1 cellular context compared by ENCODE assay signal in genomic region chr4:74094227-74094626, GRCh38.
A peak's percentile ranks its signal among the peaks of the same experiment; 100 is the strongest.
TF ChIP-seq lines count a peak whose summit lies in the region.

No MANE protein-coding gene starts in this region.

TF ChIP-seq in K562, 482 proteins besides CTCF, POLR2A, EP300 and RAD21 (continued from another document):
- 0 out of 2 replicates have a peak, but pooled peaks have one; percentile 19 for TF ChIP-seq SMAD3 (CRISPR knock-in tag; conservative IDR thresholded peaks at IDR 0.05)
- TF ChIP-seq ZNF395 (CRISPR knock-in tag; IDR thresholded peaks at IDR 0.05) = 0 out of 2 replicates have a peak, but pooled peaks have one; percentile 12
- TF ChIP-seq ZNF766 (CRISPR knock-in tag; conservative IDR thresholded peaks at IDR 0.05) = 0 out of 2 replicates have a peak, but pooled peaks have one; percentile 25
- TF ChIP-seq GABPA (tag; conservative IDR thresholded peaks at IDR 0.05; ENCODE audit: low read depth) = 0 out of 2 replicates have a peak, but pooled peaks have one; percentile 23
- TF ChIP-seq ZNF592 (IDR thresholded peaks at IDR 0.05) = peak; percentile 51; the same call in 1 of the 2 replicates
- no peak for TF ChIP-seq ZFP91 (CRISPR knock-in tag; IDR thresholded peaks at IDR 0.05)
- peak; percentile 10; the same call in 1 of the 2 replicates for TF ChIP-seq ETV1 (tag; conservative IDR thresholded peaks at IDR 0.05; ENCODE audit: low read depth)
